ENCODE assay signal across 15 cellular contexts in genomic region chr14:102097441-102098135, GRCh38. TPM values are rescaled to one million over a fixed set of nuclear protein-coding genes. Genes with fewer than 3 reads are reported as not detected.
A peak's percentile ranks its signal among the peaks of the same experiment; 100 is the strongest.
DNase-seq lines count a peak whose midpoint lies in the region; ATAC-seq and TF ChIP-seq lines count a peak whose summit lies in the region.
"Had no signal": no experiment of that assay in that cellular context is flagged by ENCODE, and none has a peak within 500 bp of the region (broad histone marks: within the 10 kb centered on the region; RNA-seq: fewer than 3 reads in every experiment).

No MANE protein-coding gene starts in this region.

- H3K4me1 ChIP-seq in hepatocyte (ENCODE audit: insufficient read depth): peaks cover 11% of the 10 kb centered on the region
- H3K4me1 ChIP-seq in sigmoid colon: peaks cover 0 to 9% (median 4%) of the 10 kb centered on the region in 4 donors

- H3K9me3 ChIP-seq in hepatocyte (ENCODE audit: low read depth) (no peaks in the 10 kb centered on the region), sigmoid colon (no peaks in the 10 kb centered on the region)
- H3K9me3 ChIP-seq: tibial nerve had no signal

- H4K20me1 ChIP-seq in hepatocyte (ENCODE audit: insufficient read depth, poor library complexity, severe bottlenecking): no peaks in the 10 kb centered on the region

- DNase-seq in NCI-H1417 (lab: John Stamatoyannopoulos, UW) (peak in 2 of 3 experiments; percentile 59 to 82), NCI-H1417 treated with DMSO at 0.1 percent for 48 hours (lab: John Stamatoyannopoulos, UW) (no peak), hepatocyte (ENCODE audit: low spot score) (peak; percentile 41), sigmoid colon (peak; percentile 21)
- no peak for DNase-seq in activated CD4-positive, CD25-positive, alpha-beta regulatory T cell (lab: John Stamatoyannopoulos, UW)
- DNase-seq: 8988T; midbrain; NCI-H2029; NCI-H774; stimulated activated CD4-positive, alpha-beta T cell treated with anti-CD3 and anti-CD28 coated beads, Interleukin-4, amount 100 ng/mL, for 24 hours had no signal

- TF ChIP-seq EP300 in Ishikawa (IDR thresholded peaks at IDR 0.05; ENCODE audit: borderline replicate concordance): no peak
- TF ChIP-seq EP300 in sigmoid colon (IDR thresholded peaks at IDR 0.05): no peak

- no peaks in the 10 kb centered on the region for H3K36me3 ChIP-seq in hepatocyte (replicated peaks; ENCODE audit: insufficient read depth, low read depth)
- H3K36me3 ChIP-seq in sigmoid colon: no peaks in the 10 kb centered on the region
- H3K36me3 ChIP-seq: cardiac muscle cell had no signal

- H3K79me2 ChIP-seq in hepatocyte: no peaks in the 10 kb centered on the region

- H2AFZ ChIP-seq in hepatocyte: no peak overlapping the region

- no peak overlapping the region for H3K4me3 ChIP-seq in hepatocyte
- H3K4me3 ChIP-seq in sigmoid colon: no peak overlapping the region
- H3K4me3 ChIP-seq: cardiac muscle cell, tibial nerve had no signal

- no peak for TF ChIP-seq POLR2A in sigmoid colon (IDR thresholded peaks at IDR 0.05)

- WGBS in hepatocyte (ENCODE audit: low lambda C conversion rate, missing lambda C conversion rate): 52% methylated on average over 7 of the region's 7 CpGs
- WGBS in sigmoid colon, 2 donors: 23 to 69% methylated on average over 7 of the region's 7 CpGs

- H3K4me2 ChIP-seq in hepatocyte: peak overlapping the region; percentile 15

- intact Hi-C loops in sigmoid colon (cut with DNase I): loop anchor here (2.0 to 5.0 kb wide), 3 partner anchors 35 to 390 kb away; no protein-coding TSS in a partner anchor

- TF ChIP-seq CTCF in hepatocyte (IDR thresholded peaks at IDR 0.05; ENCODE audit: poor library complexity): no peak
- no peak for TF ChIP-seq CTCF in sigmoid colon (IDR thresholded peaks at IDR 0.05)

- no peaks in the 10 kb centered on the region for H3K9me2 ChIP-seq in hepatocyte (replicated peaks; ENCODE audit: insufficient read depth)

- peak overlapping the region; percentile 21 for H3K27ac ChIP-seq in hepatocyte
- no peak overlapping the region for H3K27ac ChIP-seq in sigmoid colon
- H3K27ac ChIP-seq: cardiac muscle cell, tibial nerve had no signal

- no peak for ATAC-seq in GM21723 (IDR thresholded peaks at IDR 0.05; ENCODE audit: unreplicated experiment)
- ATAC-seq in GM21515 (IDR thresholded peaks at IDR 0.05; ENCODE audit: unreplicated experiment): no peak

- H3K27me3 ChIP-seq in hepatocyte (no peaks in the 10 kb centered on the region), sigmoid colon (no peaks in the 10 kb centered on the region)
- H3K27me3 ChIP-seq: cardiac muscle cell, tibial nerve had no signal

- no peak for TF ChIP-seq RAD21 in Ishikawa (IDR thresholded peaks at IDR 0.05; ENCODE audit: low read depth)

TF ChIP-seq in Ishikawa, 13 proteins besides CTCF, POLR2A, EP300 and RAD21:
- TF ChIP-seq CREB1 (IDR thresholded peaks at IDR 0.05; ENCODE audit: low read depth): no peak
- peak; percentile 27; the same call in 1 of the 2 replicates for TF ChIP-seq TCF12 (IDR thresholded peaks at IDR 0.05; ENCODE audit: low read depth)

RNA-seq across cellular contexts. Expression of gene HSP90AA1, which starts 10.7 kb away (rescaled TPM):
- total RNA-seq in hepatocyte (589 and 765 TPM in 2 replicates), sigmoid colon (100 to 1,000 TPM; 252 to 463 (median 333) TPM)
- polyA plus RNA-seq in hepatocyte (436 and 503 TPM in 2 replicates), sigmoid colon (100 to 1,000 TPM; 167 to 333 (median 245) TPM)

RNA-seq across cellular contexts. Expression of gene WDR20, which starts 42.1 kb away (rescaled TPM):
- total RNA-seq in hepatocyte (24.0 and 32.9 TPM in 2 replicates), sigmoid colon (10 to 100 TPM; 19.1 to 32.1 (median 27.3) TPM)
- polyA plus RNA-seq in hepatocyte (15.3 and 20.2 TPM in 2 replicates), sigmoid colon (10 to 100 TPM; 13.8 to 21.0 (median 16.4) TPM)

Comparison
In these comparisons a context has a peak if more than half of its experiments do, and no peak if none do; other contexts are left out.
1. DNase-seq: peak in NCI-H1417 (2 of 3), hepatocyte (single experiment) and sigmoid colon (single experiment); none in NCI-H1417 treated with DMSO at 0.1 percent for 48 hours (single experiment) and activated CD4-positive, CD25-positive, alpha-beta regulatory T cell (0 of 4).